8 cellular contexts compared by ENCODE assay signal in genomic region chr5:14108170-14108996, GRCh38. TPM values are rescaled to one million over a fixed set of nuclear protein-coding genes. Genes with fewer than 3 reads are reported as not detected.
DNase-seq lines count a peak whose midpoint lies in the region; ATAC-seq lines count a peak whose summit lies in the region.

No MANE protein-coding gene starts in this region.

- no CpG with 5 or more reads among the region's 21 CpGs for WGBS in neuronal stem cell (ENCODE audit: extremely low coverage in 2 of 2, insufficient read length in 2 of 2, insufficient replicate concordance in 1 of 2), 2 donors

- peaks cover 0 to 3% of the 10 kb centered on the region in 2 donors for H3K27me3 Mint-ChIP-seq in CD4-positive, alpha-beta memory T cell
- peaks cover 15% of the 10 kb centered on the region for H3K27me3 Mint-ChIP-seq in activated CD4-positive, alpha-beta memory T cell treated with anti-CD3 and anti-CD28 coated beads for 36 hours

- no peak overlapping the region for H3K18ac ChIP-seq in neuronal stem cell (ENCODE audit: low read length)

- H3K9me3 Mint-ChIP-seq in CD4-positive, alpha-beta memory T cell = peaks cover 0 to 4% (median under 1%) of the 10 kb centered on the region in 8 donors
- no peaks in the 10 kb centered on the region for H3K9me3 Mint-ChIP-seq in activated CD4-positive, alpha-beta memory T cell treated with anti-CD3 and anti-CD28 coated beads for 36 hours

- no peak overlapping the region for H3K4me2 ChIP-seq in neuronal stem cell (ENCODE audit: insufficient read depth, low read length, poor library complexity, severe bottlenecking)

- no peaks in the 10 kb centered on the region for H3K36me3 ChIP-seq in CD4-positive, alpha-beta memory T cell (ENCODE audit: insufficient read depth, low read length)
- no peaks in the 10 kb centered on the region for H3K36me3 ChIP-seq in neuronal stem cell (replicated peaks in 1 of 2; ENCODE audit: control insufficient read depth in 2 of 2, insufficient read depth in 2 of 2, low read length in 2 of 2)

- no peak overlapping the region for H2BK120ac ChIP-seq in neuronal stem cell (ENCODE audit: low read depth, low read length)

- no peak overlapping the region for H3K27ac ChIP-seq in CD4-positive, alpha-beta memory T cell (ENCODE audit: low read depth, low read length)
- no peak overlapping the region for H3K27ac ChIP-seq in neuronal stem cell (replicated peaks; ENCODE audit: low read length)

- peak; percentile 53 for ATAC-seq in GM18861 (IDR thresholded peaks at IDR 0.05; ENCODE audit: unreplicated experiment)
- ATAC-seq in HG03039 (IDR thresholded peaks at IDR 0.05; ENCODE audit: unreplicated experiment) = peak; percentile 73
- ATAC-seq in HG02840 (IDR thresholded peaks at IDR 0.05; ENCODE audit: low FRiP score, unreplicated experiment) = no peak

- no peaks in the 10 kb centered on the region for H3K9me3 ChIP-seq in CD4-positive, alpha-beta memory T cell (ENCODE audit: control insufficient read depth in 1 of 2, low read length in 2 of 2)
- peaks cover 0 to 4% of the 10 kb centered on the region in 2 donors for H3K9me3 ChIP-seq in neuronal stem cell (replicated peaks in 1 of 2; ENCODE audit: control insufficient read depth in 2 of 2, insufficient read depth in 1 of 2, low read depth in 1 of 2, low read length in 2 of 2)

- no peak overlapping the region for H3K14ac ChIP-seq in neuronal stem cell (ENCODE audit: low read length)

- H3K36me3 Mint-ChIP-seq in CD4-positive, alpha-beta memory T cell = no peaks in the 10 kb centered on the region
- H3K36me3 Mint-ChIP-seq in activated CD4-positive, alpha-beta memory T cell treated with anti-CD3 and anti-CD28 coated beads for 36 hours = no peaks in the 10 kb centered on the region

- H3K4me3 ChIP-seq in CD4-positive, alpha-beta memory T cell (ENCODE audit: low read length in 2 of 2) = no peak overlapping the region
- no peak overlapping the region for H3K4me3 ChIP-seq in neuronal stem cell (ENCODE audit: low read length in 2 of 2)

- intact Hi-C loops in CD4-positive, alpha-beta memory T cell (cut with micrococcal nuclease) = no loop called here
- intact Hi-C loops in activated CD4-positive, alpha-beta memory T cell treated with anti-CD3 and anti-CD28 coated beads for 36 hours (cut with micrococcal nuclease) = loop anchor here (2.0 kb wide), 2 partner anchors 36 to 162 kb away; no protein-coding TSS in a partner anchor

- no peaks in the 10 kb centered on the region for H3K79me1 ChIP-seq in neuronal stem cell (ENCODE audit: low read depth, low read length)

- no peaks in the 10 kb centered on the region for H3K4me1 ChIP-seq in CD4-positive, alpha-beta memory T cell (ENCODE audit: insufficient read depth, low read length)
- no peaks in the 10 kb centered on the region for H3K4me1 ChIP-seq in neuronal stem cell (ENCODE audit: control insufficient read depth in 2 of 2, insufficient read depth in 1 of 2, low read depth in 1 of 2, low read length in 2 of 2)

- H2BK5ac ChIP-seq in neuronal stem cell (ENCODE audit: low read length) = no peak overlapping the region

- H4K91ac ChIP-seq in neuronal stem cell (ENCODE audit: low read depth, low read length, poor library complexity) = no peak overlapping the region

- DNase-seq in CD4-positive, alpha-beta memory T cell = peak in 4 of 5 donors; percentile 6 to 13 (median 10)
- DNase-seq in NCI-H187 (lab: John Stamatoyannopoulos, UW) (peak; percentile 35 to 38), foreskin melanocyte (peak; percentile 48), neuronal stem cell (ENCODE audit: low spot score) (peak; percentile 43)
- peak; percentile 32 for DNase-seq in activated CD4-positive, alpha-beta memory T cell treated with anti-CD3 and anti-CD28 coated beads for 36 hours

- H3K4ac ChIP-seq in neuronal stem cell (ENCODE audit: low read length) = no peak overlapping the region

- no peaks in the 10 kb centered on the region for H3K27me3 ChIP-seq in CD4-positive, alpha-beta memory T cell (ENCODE audit: insufficient read depth, low read length)
- H3K27me3 ChIP-seq in neuronal stem cell (ENCODE audit: control insufficient read depth in 3 of 3, insufficient read depth in 3 of 3, low read depth in 1 of 3, low read length in 3 of 3) = no peaks in the 10 kb centered on the region

- no peak overlapping the region for H3K9ac ChIP-seq in neuronal stem cell (ENCODE audit: low read depth, low read length, poor library complexity)

- peaks cover 0 to 9% (median 2%) of the 10 kb centered on the region in 4 donors for H3K4me1 Mint-ChIP-seq in CD4-positive, alpha-beta memory T cell
- H3K4me1 Mint-ChIP-seq in activated CD4-positive, alpha-beta memory T cell treated with anti-CD3 and anti-CD28 coated beads for 36 hours (ENCODE audit: low read depth) = peaks cover 17% of the 10 kb centered on the region

- POLR2A ChIA-PET in CD4-positive, alpha-beta memory T cell (lab: Charles Lee; ENCODE audit: partially characterized antibody) = no interaction called here
- POLR2A ChIA-PET in activated CD4-positive, alpha-beta memory T cell treated with anti-CD3 and anti-CD28 coated beads for 36 hours (lab: Charles Lee) = no interaction called here

- peak overlapping the region in 1 of 8 donors; percentile 59 for H3K4me3 Mint-ChIP-seq in CD4-positive, alpha-beta memory T cell
- no peak overlapping the region for H3K4me3 Mint-ChIP-seq in activated CD4-positive, alpha-beta memory T cell treated with anti-CD3 and anti-CD28 coated beads for 36 hours

- no peak overlapping the region for H4K8ac ChIP-seq in neuronal stem cell (ENCODE audit: low read depth, low read length)

- H2BK15ac ChIP-seq in neuronal stem cell (ENCODE audit: low read length) = no peak overlapping the region

- no peak overlapping the region for H2AK5ac ChIP-seq in neuronal stem cell (ENCODE audit: low read depth, low read length)

- H2BK12ac ChIP-seq in neuronal stem cell (ENCODE audit: low read length) = no peak overlapping the region

- H2AFZ ChIP-seq in neuronal stem cell (ENCODE audit: low read length) = no peak overlapping the region

- CTCF ChIA-PET in CD4-positive, alpha-beta memory T cell (lab: Charles Lee; ENCODE audit: partially characterized antibody) = interaction anchor here (0.8 to 1.5 kb wide), 4 partner anchors 11 to 162 kb away, joined by 3 to 4 read pairs (median 4); no protein-coding TSS in a partner anchor
- CTCF ChIA-PET in activated CD4-positive, alpha-beta memory T cell treated with anti-CD3 and anti-CD28 coated beads for 36 hours (lab: Charles Lee) = no interaction called here

- H3K27ac Mint-ChIP-seq in CD4-positive, alpha-beta memory T cell = no peak overlapping the region
- H3K27ac Mint-ChIP-seq in activated CD4-positive, alpha-beta memory T cell treated with anti-CD3 and anti-CD28 coated beads for 36 hours = no peak overlapping the region

- no peak overlapping the region for H3K23ac ChIP-seq in neuronal stem cell (ENCODE audit: low read depth, low read length, poor library complexity)

RNA-seq across cellular contexts. Expression of gene TRIO, which starts 34.8 kb away (rescaled TPM):
- total RNA-seq in CD4-positive, alpha-beta memory T cell = 10 to 100 TPM in 1 of 2 experiments, 1 to 10 TPM in 1; 9.7 to 11.5 TPM
- polyA plus RNA-seq in CD4-positive, alpha-beta memory T cell = under 1 TPM in 1 of 2 donors, not detected in 1; 0.09 TPM
- total RNA-seq in activated CD4-positive, alpha-beta memory T cell treated with anti-CD3 and anti-CD28 coated beads for 36 hours = 1 to 10 TPM; 6.0 to 6.6 TPM
- 21.6 TPM for polyA plus RNA-seq in neuronal stem cell (2013, experiment 1 of 2)
- 22.4 TPM for polyA plus RNA-seq in neuronal stem cell (2013, experiment 2 of 2)
